ENCODE assay signal across 10 cellular contexts in the genomic region with DNA sequence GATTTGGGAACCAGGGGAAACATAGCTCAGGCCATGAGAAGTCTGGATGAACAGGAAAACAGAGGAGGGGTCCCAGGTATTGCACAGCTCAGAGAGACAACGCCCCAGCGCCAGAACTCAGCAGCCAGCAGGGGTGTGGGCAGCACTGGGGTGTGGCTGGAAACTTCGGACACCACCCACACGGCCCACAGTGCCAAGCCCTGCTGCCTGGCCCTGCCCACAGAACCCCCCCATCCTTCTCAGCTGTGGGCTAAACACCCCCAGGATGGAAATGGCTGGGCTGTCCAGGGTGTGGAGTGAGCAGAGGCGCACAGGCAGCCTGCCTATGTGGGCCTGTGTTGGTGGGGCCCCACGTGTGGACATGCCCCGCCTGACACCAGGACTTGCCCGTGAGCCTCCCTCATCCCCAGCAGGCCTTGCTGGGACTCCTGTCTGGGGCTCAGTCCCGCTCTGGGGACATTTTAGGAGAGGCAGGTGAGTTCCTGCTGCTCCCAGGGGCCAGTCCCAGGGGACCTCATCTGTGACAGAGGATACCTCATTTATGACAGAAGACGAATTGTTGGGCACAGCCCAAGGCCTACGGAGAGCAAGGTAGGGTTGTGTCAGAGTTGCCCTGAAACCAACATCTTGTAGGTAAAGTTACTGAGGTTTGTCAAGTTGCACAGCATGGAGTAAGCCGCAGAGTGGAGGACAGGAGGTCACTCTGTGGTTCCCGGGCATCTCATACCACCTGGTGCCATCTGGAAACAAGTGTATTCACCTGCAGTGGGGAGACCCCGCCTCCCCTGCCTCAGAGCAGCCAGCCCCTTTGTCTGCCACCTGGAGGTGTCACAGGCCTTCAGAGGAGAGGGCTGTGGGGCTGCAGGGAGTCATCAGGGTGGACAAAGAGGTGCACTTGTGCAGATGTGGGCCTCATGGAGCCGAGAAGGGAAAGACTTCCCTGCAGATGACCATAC.
DNase-seq lines count a peak whose midpoint lies in the region; ATAC-seq and TF ChIP-seq lines count a peak whose summit lies in the region.
"Had no signal": no experiment of that assay in that cellular context is flagged by ENCODE, and none has a peak within 500 bp of the region (broad histone marks: within the 10 kb centered on the region; RNA-seq: fewer than 3 reads in every experiment).

No MANE protein-coding gene starts in this region.

- no TSS peak for BruUV-seq in mammary epithelial cell (replicated peaks; lab: Mats Ljungman, UMichigan)

- no peak for TF ChIP-seq CTCF in mammary epithelial cell (conservative IDR thresholded peaks at IDR 0.05 in 1 of 2, IDR thresholded peaks at IDR 0.05 in 1 of 2; ENCODE audit: extremely low read depth in 1 of 2, insufficient read depth in 1 of 2, low read depth in 1 of 2, low read length in 2 of 2)

- in situ Hi-C loops in mammary epithelial cell (cut with MboI; ENCODE audit: low sequenced_read_pairs in 2 of 2) = no loop called here

- H3K27ac ChIP-seq in mammary epithelial cell (ENCODE audit: insufficient read depth, low read depth, low read length) = peak overlapping the region; percentile 78
- H3K27ac ChIP-seq in skin epidermis = peak overlapping the region in 16 of 21 experiments; percentile 0 to 81 (median 58)
- H3K27ac ChIP-seq: SK-N-MC had no signal

- dilution Hi-C loops in mammary epithelial cell (cut with HindIII; ENCODE audit: low sequenced_read_pairs) = no loop called here

- H3K9me3 ChIP-seq in mammary epithelial cell (replicated peaks; ENCODE audit: insufficient read depth, low read length) = no peaks in the 10 kb centered on the region

- no peaks in the 10 kb centered on the region for H3K79me2 ChIP-seq in mammary epithelial cell (ENCODE audit: insufficient read depth, low read length)

- H3K4me3 ChIP-seq in mammary epithelial cell (replicated peaks in 1 of 3; ENCODE audit: insufficient read depth in 1 of 3, low read depth in 2 of 3, low read length in 3 of 3) (no peak overlapping the region), skin epidermis (no peak overlapping the region)
- H3K4me3 ChIP-seq: SK-N-MC had no signal

- DNase-seq in NCI-H187 (lab: John Stamatoyannopoulos, UW) = peak; percentile 20 to 34
- no peak for DNase-seq in NCI-H187 treated with DMSO at 0.1 percent for 48 hours (lab: John Stamatoyannopoulos, UW)
- DNase-seq in NCI-H510A (lab: John Stamatoyannopoulos, UW) = peak; percentile 31
- DNase-seq in mammary epithelial cell = no peak
- DNase-seq in SW480 (ENCODE audit: low spot score) = no peak
- DNase-seq: erythroblast had no signal

- peak overlapping the region; percentile 77 for H2AFZ ChIP-seq in mammary epithelial cell (ENCODE audit: low read depth, low read length)

- H3K4me1 ChIP-seq in mammary epithelial cell (ENCODE audit: insufficient read depth, low read length) = peaks cover 49% of the 10 kb centered on the region

- H3K36me3 ChIP-seq in mammary epithelial cell (ENCODE audit: insufficient read depth, low read length) = no peaks in the 10 kb centered on the region

- peak overlapping the region; percentile 73 for H3K4me2 ChIP-seq in mammary epithelial cell (ENCODE audit: insufficient read depth, low read depth, low read length)

- no peaks in the 10 kb centered on the region for H3K27me3 ChIP-seq in mammary epithelial cell (ENCODE audit: insufficient read depth, low read length)

- peak overlapping the region; percentile 51 for H3K9ac ChIP-seq in mammary epithelial cell (ENCODE audit: insufficient read depth, low read length)

- H4K20me1 ChIP-seq in mammary epithelial cell (ENCODE audit: insufficient read depth, low read length) = no peaks in the 10 kb centered on the region

- ATAC-seq in HG02571 (IDR thresholded peaks at IDR 0.05; ENCODE audit: unreplicated experiment) = no peak
- no peak for ATAC-seq in GM19395 (IDR thresholded peaks at IDR 0.05; ENCODE audit: unreplicated experiment)

- CTCF ChIA-PET in mammary epithelial cell (lab: Charles Lee; ENCODE audit: low non-redundant PET) = interaction anchor here (0.6 to 0.7 kb wide), 2 partner anchors 75 to 375 kb away, joined by 3 read pairs; no protein-coding TSS in a partner anchor

- intact Hi-C loops in mammary epithelial cell (cut with micrococcal nuclease) = loop anchor here (2.0 to 5.0 kb wide), 4 partner anchors 14 to 261 kb away; no protein-coding TSS in a partner anchor

- WGBS in mammary epithelial cell (ENCODE audit: low coverage, missing lambda C conversion rate) = 66% methylated on average over 10 of the region's 15 CpGs

Comparison
In these comparisons a context has a peak if more than half of its experiments do, and no peak if none do; other contexts are left out.
1. DNase-seq: peak in NCI-H187 (2 of 2) and NCI-H510A (single experiment); none in NCI-H187 treated with DMSO at 0.1 percent for 48 hours (single experiment), mammary epithelial cell (single experiment) and SW480 (single experiment).